ENCODE assay signal across 1 cellular context in the genomic region with DNA sequence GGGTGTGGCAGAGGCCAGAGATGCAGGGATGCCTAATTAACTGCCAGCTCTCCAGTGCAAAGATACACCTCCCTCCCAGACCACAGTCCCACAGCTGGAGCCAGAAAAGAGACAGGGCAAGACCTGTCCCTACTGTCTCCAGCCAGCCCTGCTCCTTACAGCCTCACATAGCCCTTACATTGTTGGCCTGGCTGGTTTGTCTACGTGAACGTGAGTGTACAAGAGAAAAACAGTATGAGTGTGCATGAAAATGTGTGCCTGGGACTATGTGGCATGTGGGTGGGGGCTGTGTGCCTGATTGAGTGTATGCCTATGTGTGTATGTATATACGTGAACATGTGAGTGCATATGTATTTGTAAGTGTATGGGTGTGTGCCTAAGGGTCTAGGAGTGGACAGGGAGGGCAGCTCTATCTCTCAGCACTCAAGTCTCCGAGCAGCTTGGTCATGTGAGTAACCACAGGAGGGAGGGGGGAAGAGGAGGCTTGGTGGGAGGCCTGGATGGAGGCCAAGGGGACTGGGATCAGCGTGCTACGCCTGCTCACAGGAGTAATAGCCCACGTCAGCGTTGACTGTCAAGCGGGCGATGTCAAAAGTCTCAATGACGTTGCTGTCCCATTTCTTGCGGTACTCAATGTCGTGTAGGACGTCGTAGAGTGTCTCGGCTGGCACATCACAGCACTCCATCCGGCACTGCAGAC.
TF ChIP-seq lines count a peak whose summit lies in the region.

No MANE protein-coding gene starts in this region.

TF ChIP-seq in HEK293, 187 proteins besides CTCF, POLR2A, EP300 and RAD21 (continues in another document):
- TF ChIP-seq, protein P1, sequence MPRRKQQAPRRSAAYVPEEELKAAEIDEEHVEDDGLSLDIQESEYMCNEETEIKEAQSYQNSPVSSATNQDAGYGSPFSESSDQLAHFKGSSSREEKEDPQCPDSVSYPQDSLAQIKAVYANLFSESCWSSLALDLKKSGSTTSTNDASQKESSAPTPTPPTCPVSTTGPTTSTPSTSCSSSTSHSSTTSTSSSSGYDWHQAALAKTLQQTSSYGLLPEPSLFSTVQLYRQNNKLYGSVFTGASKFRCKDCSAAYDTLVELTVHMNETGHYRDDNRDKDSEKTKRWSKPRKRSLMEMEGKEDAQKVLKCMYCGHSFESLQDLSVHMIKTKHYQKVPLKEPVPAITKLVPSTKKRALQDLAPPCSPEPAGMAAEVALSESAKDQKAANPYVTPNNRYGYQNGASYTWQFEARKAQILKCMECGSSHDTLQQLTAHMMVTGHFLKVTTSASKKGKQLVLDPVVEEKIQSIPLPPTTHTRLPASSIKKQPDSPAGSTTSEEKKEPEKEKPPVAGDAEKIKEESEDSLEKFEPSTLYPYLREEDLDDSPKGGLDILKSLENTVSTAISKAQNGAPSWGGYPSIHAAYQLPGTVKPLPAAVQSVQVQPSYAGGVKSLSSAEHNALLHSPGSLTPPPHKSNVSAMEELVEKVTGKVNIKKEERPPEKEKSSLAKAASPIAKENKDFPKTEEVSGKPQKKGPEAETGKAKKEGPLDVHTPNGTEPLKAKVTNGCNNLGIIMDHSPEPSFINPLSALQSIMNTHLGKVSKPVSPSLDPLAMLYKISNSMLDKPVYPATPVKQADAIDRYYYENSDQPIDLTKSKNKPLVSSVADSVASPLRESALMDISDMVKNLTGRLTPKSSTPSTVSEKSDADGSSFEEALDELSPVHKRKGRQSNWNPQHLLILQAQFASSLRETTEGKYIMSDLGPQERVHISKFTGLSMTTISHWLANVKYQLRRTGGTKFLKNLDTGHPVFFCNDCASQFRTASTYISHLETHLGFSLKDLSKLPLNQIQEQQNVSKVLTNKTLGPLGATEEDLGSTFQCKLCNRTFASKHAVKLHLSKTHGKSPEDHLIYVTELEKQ (tag by site-specific recombination; IDR thresholded peaks at IDR 0.05; ENCODE audit: borderline replicate concordance): peak; percentile 64; the same call in 1 of the 2 replicates
- TF ChIP-seq EGR2 (tag by site-specific recombination; IDR thresholded peaks at IDR 0.05; ENCODE audit: low read depth) (peak; percentile 73), SP7 (tag by site-specific recombination; IDR thresholded peaks at IDR 0.05) (0 out of 2 replicates have a peak, but pooled peaks have one; percentile 2), KLF1 (tag by site-specific recombination; IDR thresholded peaks at IDR 0.05) (peak; percentile 46; the same call in 1 of the 2 replicates), GLI4 (tag by site-specific recombination; IDR thresholded peaks at IDR 0.05) (0 out of 2 replicates have a peak, but pooled peaks have one; percentile 40), ZNF366 (tag by site-specific recombination; conservative IDR thresholded peaks at IDR 0.05) (peak; percentile 71), ZFP37 (tag by site-specific recombination; IDR thresholded peaks at IDR 0.05) (peak; percentile 68; the same call in 1 of the 2 replicates), ZBTB48 (tag by site-specific recombination; IDR thresholded peaks at IDR 0.05) (peak; percentile 61; the same call in 1 of the 2 replicates), ZFHX2 (tag by site-specific recombination; conservative IDR thresholded peaks at IDR 0.05) (peak; percentile 76), WT1 (tag by site-specific recombination; IDR thresholded peaks at IDR 0.05) (peak; percentile 65), FEZF1 (tag by site-specific recombination; IDR thresholded peaks at IDR 0.05) (no peak), GLI2 (tag by site-specific recombination; IDR thresholded peaks at IDR 0.05; ENCODE audit: borderline replicate concordance, low read depth) (no peak), ZIC2 (tag by site-specific recombination; IDR thresholded peaks at IDR 0.05) (peak; percentile 76), ZNF747 (tag by site-specific recombination; IDR thresholded peaks at IDR 0.05) (no peak), ZNF621 (tag by site-specific recombination; IDR thresholded peaks at IDR 0.05) (no peak), TRIM28 (IDR thresholded peaks at IDR 0.05; ENCODE audit: borderline replicate concordance, low read length) (0 out of 2 replicates have a peak, but pooled peaks have one; percentile 39), ZBTB17 (tag by site-specific recombination; IDR thresholded peaks at IDR 0.05) (peak; percentile 76), ZNF530 (tag by site-specific recombination; IDR thresholded peaks at IDR 0.05; ENCODE audit: low read depth) (no peak), GLIS2 (tag by site-specific recombination; IDR thresholded peaks at IDR 0.05) (0 out of 2 replicates have a peak, but pooled peaks have one; percentile 0), SP2 (tag by site-specific recombination; IDR thresholded peaks at IDR 0.05) (peak; percentile 33; the same call in 1 of the 2 replicates), GLIS1 (tag by site-specific recombination; IDR thresholded peaks at IDR 0.05) (peak; percentile 96), ZNF629 (tag by site-specific recombination; IDR thresholded peaks at IDR 0.05) (peak; percentile 98), HOXC10 (CRISPR knock-in tag; IDR thresholded peaks at IDR 0.05) (no peak), ZNF10 (tag by site-specific recombination; IDR thresholded peaks at IDR 0.05) (no peak), ZNF341 (tag by site-specific recombination; IDR thresholded peaks at IDR 0.05; ENCODE audit: low read depth) (peak; percentile 35; the same call in 1 of the 2 replicates), ZBTB21 (tag by site-specific recombination; IDR thresholded peaks at IDR 0.05) (peak; percentile 97), ZBTB8A (tag by site-specific recombination; IDR thresholded peaks at IDR 0.05) (peak; percentile 49; the same call in 1 of the 2 replicates), ZEB2 (tag by site-specific recombination; IDR thresholded peaks at IDR 0.05) (peak; percentile 44; the same call in 1 of the 2 replicates), ZNF335 (tag by site-specific recombination; conservative IDR thresholded peaks at IDR 0.05) (peak; percentile 78)
- TF ChIP-seq, protein P2, sequence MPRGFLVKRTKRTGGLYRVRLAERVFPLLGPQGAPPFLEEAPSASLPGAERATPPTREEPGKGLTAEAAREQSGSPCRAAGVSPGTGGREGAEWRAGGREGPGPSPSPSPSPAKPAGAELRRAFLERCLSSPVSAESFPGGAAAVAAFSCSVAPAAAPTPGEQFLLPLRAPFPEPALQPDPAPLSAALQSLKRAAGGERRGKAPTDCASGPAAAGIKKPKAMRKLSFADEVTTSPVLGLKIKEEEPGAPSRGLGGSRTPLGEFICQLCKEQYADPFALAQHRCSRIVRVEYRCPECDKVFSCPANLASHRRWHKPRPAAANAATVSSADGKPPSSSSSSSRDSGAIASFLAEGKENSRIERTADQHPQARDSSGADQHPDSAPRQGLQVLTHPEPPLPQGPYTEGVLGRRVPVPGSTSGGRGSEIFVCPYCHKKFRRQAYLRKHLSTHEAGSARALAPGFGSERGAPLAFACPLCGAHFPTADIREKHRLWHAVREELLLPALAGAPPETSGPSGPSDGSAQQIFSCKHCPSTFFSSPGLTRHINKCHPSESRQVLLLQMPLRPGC (tag by site-specific recombination; IDR thresholded peaks at IDR 0.05): 0 out of 2 replicates have a peak, but pooled peaks have one; percentile 25
- TF ChIP-seq, protein P3, sequence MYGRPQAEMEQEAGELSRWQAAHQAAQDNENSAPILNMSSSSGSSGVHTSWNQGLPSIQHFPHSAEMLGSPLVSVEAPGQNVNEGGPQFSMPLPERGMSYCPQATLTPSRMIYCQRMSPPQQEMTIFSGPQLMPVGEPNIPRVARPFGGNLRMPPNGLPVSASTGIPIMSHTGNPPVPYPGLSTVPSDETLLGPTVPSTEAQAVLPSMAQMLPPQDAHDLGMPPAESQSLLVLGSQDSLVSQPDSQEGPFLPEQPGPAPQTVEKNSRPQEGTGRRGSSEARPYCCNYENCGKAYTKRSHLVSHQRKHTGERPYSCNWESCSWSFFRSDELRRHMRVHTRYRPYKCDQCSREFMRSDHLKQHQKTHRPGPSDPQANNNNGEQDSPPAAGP (tag by site-specific recombination; IDR thresholded peaks at IDR 0.05): 0 out of 2 replicates have a peak, but pooled peaks have one; percentile 43
- TF ChIP-seq, protein P4, sequence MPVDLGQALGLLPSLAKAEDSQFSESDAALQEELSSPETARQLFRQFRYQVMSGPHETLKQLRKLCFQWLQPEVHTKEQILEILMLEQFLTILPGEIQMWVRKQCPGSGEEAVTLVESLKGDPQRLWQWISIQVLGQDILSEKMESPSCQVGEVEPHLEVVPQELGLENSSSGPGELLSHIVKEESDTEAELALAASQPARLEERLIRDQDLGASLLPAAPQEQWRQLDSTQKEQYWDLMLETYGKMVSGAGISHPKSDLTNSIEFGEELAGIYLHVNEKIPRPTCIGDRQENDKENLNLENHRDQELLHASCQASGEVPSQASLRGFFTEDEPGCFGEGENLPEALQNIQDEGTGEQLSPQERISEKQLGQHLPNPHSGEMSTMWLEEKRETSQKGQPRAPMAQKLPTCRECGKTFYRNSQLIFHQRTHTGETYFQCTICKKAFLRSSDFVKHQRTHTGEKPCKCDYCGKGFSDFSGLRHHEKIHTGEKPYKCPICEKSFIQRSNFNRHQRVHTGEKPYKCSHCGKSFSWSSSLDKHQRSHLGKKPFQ (tag by site-specific recombination; IDR thresholded peaks at IDR 0.05): no peak
- TF ChIP-seq, protein P5, sequence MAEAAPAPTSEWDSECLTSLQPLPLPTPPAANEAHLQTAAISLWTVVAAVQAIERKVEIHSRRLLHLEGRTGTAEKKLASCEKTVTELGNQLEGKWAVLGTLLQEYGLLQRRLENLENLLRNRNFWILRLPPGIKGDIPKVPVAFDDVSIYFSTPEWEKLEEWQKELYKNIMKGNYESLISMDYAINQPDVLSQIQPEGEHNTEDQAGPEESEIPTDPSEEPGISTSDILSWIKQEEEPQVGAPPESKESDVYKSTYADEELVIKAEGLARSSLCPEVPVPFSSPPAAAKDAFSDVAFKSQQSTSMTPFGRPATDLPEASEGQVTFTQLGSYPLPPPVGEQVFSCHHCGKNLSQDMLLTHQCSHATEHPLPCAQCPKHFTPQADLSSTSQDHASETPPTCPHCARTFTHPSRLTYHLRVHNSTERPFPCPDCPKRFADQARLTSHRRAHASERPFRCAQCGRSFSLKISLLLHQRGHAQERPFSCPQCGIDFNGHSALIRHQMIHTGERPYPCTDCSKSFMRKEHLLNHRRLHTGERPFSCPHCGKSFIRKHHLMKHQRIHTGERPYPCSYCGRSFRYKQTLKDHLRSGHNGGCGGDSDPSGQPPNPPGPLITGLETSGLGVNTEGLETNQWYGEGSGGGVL (tag by site-specific recombination; IDR thresholded peaks at IDR 0.05): peak; percentile 86
- TF ChIP-seq, protein P6, sequence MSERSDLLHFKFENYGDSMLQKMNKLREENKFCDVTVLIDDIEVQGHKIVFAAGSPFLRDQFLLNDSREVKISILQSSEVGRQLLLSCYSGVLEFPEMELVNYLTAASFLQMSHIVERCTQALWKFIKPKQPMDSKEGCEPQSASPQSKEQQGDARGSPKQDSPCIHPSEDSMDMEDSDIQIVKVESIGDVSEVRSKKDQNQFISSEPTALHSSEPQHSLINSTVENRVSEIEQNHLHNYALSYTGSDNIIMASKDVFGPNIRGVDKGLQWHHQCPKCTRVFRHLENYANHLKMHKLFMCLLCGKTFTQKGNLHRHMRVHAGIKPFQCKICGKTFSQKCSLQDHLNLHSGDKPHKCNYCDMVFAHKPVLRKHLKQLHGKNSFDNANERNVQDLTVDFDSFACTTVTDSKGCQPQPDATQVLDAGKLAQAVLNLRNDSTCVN (tag by site-specific recombination; optimal IDR thresholded peaks at IDR 0.05): no peak
- TF ChIP-seq, protein P7, sequence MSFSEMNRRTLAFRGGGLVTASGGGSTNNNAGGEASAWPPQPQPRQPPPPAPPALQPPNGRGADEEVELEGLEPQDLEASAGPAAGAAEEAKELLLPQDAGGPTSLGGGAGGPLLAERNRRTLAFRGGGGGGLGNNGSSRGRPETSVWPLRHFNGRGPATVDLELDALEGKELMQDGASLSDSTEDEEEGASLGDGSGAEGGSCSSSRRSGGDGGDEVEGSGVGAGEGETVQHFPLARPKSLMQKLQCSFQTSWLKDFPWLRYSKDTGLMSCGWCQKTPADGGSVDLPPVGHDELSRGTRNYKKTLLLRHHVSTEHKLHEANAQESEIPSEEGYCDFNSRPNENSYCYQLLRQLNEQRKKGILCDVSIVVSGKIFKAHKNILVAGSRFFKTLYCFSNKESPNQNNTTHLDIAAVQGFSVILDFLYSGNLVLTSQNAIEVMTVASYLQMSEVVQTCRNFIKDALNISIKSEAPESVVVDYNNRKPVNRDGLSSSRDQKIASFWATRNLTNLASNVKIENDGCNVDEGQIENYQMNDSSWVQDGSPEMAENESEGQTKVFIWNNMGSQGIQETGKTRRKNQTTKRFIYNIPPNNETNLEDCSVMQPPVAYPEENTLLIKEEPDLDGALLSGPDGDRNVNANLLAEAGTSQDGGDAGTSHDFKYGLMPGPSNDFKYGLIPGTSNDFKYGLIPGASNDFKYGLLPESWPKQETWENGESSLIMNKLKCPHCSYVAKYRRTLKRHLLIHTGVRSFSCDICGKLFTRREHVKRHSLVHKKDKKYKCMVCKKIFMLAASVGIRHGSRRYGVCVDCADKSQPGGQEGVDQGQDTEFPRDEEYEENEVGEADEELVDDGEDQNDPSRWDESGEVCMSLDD (tag by site-specific recombination; IDR thresholded peaks at IDR 0.05): 0 out of 2 replicates have a peak, but pooled peaks have one; percentile 2
- TF ChIP-seq, protein P8, sequence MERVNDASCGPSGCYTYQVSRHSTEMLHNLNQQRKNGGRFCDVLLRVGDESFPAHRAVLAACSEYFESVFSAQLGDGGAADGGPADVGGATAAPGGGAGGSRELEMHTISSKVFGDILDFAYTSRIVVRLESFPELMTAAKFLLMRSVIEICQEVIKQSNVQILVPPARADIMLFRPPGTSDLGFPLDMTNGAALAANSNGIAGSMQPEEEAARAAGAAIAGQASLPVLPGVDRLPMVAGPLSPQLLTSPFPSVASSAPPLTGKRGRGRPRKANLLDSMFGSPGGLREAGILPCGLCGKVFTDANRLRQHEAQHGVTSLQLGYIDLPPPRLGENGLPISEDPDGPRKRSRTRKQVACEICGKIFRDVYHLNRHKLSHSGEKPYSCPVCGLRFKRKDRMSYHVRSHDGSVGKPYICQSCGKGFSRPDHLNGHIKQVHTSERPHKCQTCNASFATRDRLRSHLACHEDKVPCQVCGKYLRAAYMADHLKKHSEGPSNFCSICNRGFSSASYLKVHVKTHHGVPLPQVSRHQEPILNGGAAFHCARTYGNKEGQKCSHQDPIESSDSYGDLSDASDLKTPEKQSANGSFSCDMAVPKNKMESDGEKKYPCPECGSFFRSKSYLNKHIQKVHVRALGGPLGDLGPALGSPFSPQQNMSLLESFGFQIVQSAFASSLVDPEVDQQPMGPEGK (tag by site-specific recombination; IDR thresholded peaks at IDR 0.05): peak; percentile 56
- TF ChIP-seq, protein P9, sequence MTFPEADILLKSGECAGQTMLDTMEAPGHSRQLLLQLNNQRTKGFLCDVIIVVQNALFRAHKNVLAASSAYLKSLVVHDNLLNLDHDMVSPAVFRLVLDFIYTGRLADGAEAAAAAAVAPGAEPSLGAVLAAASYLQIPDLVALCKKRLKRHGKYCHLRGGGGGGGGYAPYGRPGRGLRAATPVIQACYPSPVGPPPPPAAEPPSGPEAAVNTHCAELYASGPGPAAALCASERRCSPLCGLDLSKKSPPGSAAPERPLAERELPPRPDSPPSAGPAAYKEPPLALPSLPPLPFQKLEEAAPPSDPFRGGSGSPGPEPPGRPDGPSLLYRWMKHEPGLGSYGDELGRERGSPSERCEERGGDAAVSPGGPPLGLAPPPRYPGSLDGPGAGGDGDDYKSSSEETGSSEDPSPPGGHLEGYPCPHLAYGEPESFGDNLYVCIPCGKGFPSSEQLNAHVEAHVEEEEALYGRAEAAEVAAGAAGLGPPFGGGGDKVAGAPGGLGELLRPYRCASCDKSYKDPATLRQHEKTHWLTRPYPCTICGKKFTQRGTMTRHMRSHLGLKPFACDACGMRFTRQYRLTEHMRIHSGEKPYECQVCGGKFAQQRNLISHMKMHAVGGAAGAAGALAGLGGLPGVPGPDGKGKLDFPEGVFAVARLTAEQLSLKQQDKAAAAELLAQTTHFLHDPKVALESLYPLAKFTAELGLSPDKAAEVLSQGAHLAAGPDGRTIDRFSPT (tag by site-specific recombination; IDR thresholded peaks at IDR 0.05): no peak; the same call in 1 of the 2 replicates
